ENCODE assay signal across 8 cellular contexts in the genomic region with DNA sequence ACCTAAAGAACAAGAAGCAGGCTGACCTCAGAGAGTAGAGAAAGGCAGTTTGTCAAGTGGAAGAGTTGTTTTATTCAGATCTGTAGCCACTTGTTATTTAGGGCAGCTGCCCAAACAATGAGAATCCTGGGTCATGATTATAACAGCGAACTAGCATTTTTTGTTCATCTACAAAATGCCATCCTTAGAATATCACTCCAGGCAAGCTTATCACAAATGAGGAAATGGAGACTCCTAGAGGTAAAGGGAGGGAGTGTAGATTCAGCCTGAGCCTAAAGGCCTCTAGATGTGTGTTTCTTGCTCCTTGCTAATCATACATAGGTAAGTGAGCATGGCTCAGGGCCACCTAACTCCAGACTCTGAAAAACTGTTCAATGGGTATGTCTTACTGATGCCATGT.
A peak's percentile ranks its signal among the peaks of the same experiment; 100 is the strongest.
DNase-seq lines count a peak whose midpoint lies in the region; ATAC-seq and TF ChIP-seq lines count a peak whose summit lies in the region.

No MANE protein-coding gene starts in this region.

- peak; percentile 91 for TF ChIP-seq CTCF in IMR-90 (conservative IDR thresholded peaks at IDR 0.05; ENCODE audit: low read depth, low read length)
- TF ChIP-seq CTCF in testis (IDR thresholded peaks at IDR 0.05) = peak in 1 of 3 experiments; percentile 29

- no peaks in the 10 kb centered on the region for H4K20me1 ChIP-seq in IMR-90 (ENCODE audit: insufficient read depth, low read length)

- H2BK120ac ChIP-seq in IMR-90 (ENCODE audit: low read depth, low read length) = no peak overlapping the region

- no peak overlapping the region for H3K27ac Mint-ChIP-seq in natural killer cell treated with Interleukin-12 subunit alpha and Interleukin-12 subunit beta and Interleukin-15 and Interleukin-18, amount 100 ng/mL, for 72 hours

- peak; percentile 76 for ATAC-seq in GM21381 (IDR thresholded peaks at IDR 0.05; ENCODE audit: unreplicated experiment)
- ATAC-seq in IMR-90 (ENCODE audit: low read depth) = peak; percentile 74
- ATAC-seq in natural killer cell treated with Interleukin-12 subunit alpha and Interleukin-12 subunit beta and Interleukin-15 and Interleukin-18, amount 100 ng/mL, for 72 hours = no peak

- H3K9me3 Mint-ChIP-seq in natural killer cell treated with Interleukin-12 subunit alpha and Interleukin-12 subunit beta and Interleukin-15 and Interleukin-18, amount 100 ng/mL, for 72 hours = peaks cover 7% of the 10 kb centered on the region

- no peak overlapping the region for H2BK5ac ChIP-seq in IMR-90 (ENCODE audit: low read depth, low read length, poor library complexity, severe bottlenecking)

- no peak overlapping the region for H3K18ac ChIP-seq in IMR-90 (ENCODE audit: low read depth, low read length)

- no peak overlapping the region for H3K4ac ChIP-seq in IMR-90 (ENCODE audit: low read depth, low read length)

- no peak overlapping the region for H3K23ac ChIP-seq in IMR-90 (ENCODE audit: low read depth, low read length)

- in situ Hi-C loops in IMR-90 (cut with MboI; ENCODE audit: low sequenced_read_pairs) = loop anchor here (10.0 kb wide), 2 partner anchors 146 to 176 kb away; no protein-coding TSS in a partner anchor

- peak; percentile 89 for TF ChIP-seq RAD21 in IMR-90 (IDR thresholded peaks at IDR 0.05; ENCODE audit: low read length)

- H3K9ac ChIP-seq in IMR-90 (ENCODE audit: low read depth, low read length) = no peak overlapping the region

- TF ChIP-seq POLR2A in IMR-90 (IDR thresholded peaks at IDR 0.05; ENCODE audit: low read depth, low read length) = no peak; the same call in 1 of the 2 replicates
- TF ChIP-seq POLR2A in testis (IDR thresholded peaks at IDR 0.05) = no peak

- H3K27ac ChIP-seq in IMR-90 (ENCODE audit: insufficient read depth, low read length) = no peak overlapping the region
- H3K27ac ChIP-seq in SJCRH30 = no peak overlapping the region
- H3K27ac ChIP-seq in testis = no peak overlapping the region

- no peak overlapping the region for H2AK5ac ChIP-seq in IMR-90 (ENCODE audit: low read depth, low read length)

- H3K36me3 ChIP-seq in IMR-90 (ENCODE audit: control insufficient read depth, insufficient read depth, low read length) = no peaks in the 10 kb centered on the region
- no peaks in the 10 kb centered on the region for H3K36me3 ChIP-seq in SJCRH30
- H3K36me3 ChIP-seq in testis (ENCODE audit: low read depth, missing control alignments) = no peaks in the 10 kb centered on the region

- H3K9me3 ChIP-seq in IMR-90 (ENCODE audit: control insufficient read depth, insufficient read depth, low read length) = no peaks in the 10 kb centered on the region
- no peaks in the 10 kb centered on the region for H3K9me3 ChIP-seq in SJCRH30 (replicated peaks)
- no peaks in the 10 kb centered on the region for H3K9me3 ChIP-seq in testis

- H4K8ac ChIP-seq in IMR-90 (ENCODE audit: low read depth in 2 of 2, low read length in 2 of 2) = no peak overlapping the region

- H3K14ac ChIP-seq in IMR-90 (replicated peaks; ENCODE audit: low read depth, low read length) = no peak overlapping the region

- dilution Hi-C loops in IMR-90 (cut with HindIII; ENCODE audit: low sequenced_read_pairs, unreplicated experiment) = no loop called here

- H3K4me3 ChIP-seq in IMR-90 (ENCODE audit: insufficient read depth, low read depth, low read length) (no peak overlapping the region), SJCRH30 (no peak overlapping the region), testis (no peak overlapping the region)

- no peak overlapping the region for H2BK20ac ChIP-seq in IMR-90 (ENCODE audit: low read depth, low read length)

- no peak overlapping the region for H3K4me2 ChIP-seq in IMR-90 (ENCODE audit: low read depth, low read length)

- no peaks in the 10 kb centered on the region for H3K36me3 Mint-ChIP-seq in natural killer cell treated with Interleukin-12 subunit alpha and Interleukin-12 subunit beta and Interleukin-15 and Interleukin-18, amount 100 ng/mL, for 72 hours

- no peak overlapping the region for H4K5ac ChIP-seq in IMR-90 (ENCODE audit: low read depth, low read length)

- CTCF ChIA-PET in IMR-90 (lab: Yijun Ruan, JAX) = interaction anchor here (0.5 to 2.0 kb wide), 10 partner anchors 8 to 180 kb away, joined by 3 to 6 read pairs (median 4); no protein-coding TSS in a partner anchor

- no peak overlapping the region for H2BK15ac ChIP-seq in IMR-90 (ENCODE audit: low read depth, low read length)

- POLR2A ChIA-PET in IMR-90 (lab: Charles Lee; ENCODE audit: unreplicated experiment) = no interaction called here

- no peaks in the 10 kb centered on the region for H3K9me1 ChIP-seq in IMR-90 (ENCODE audit: insufficient read depth, low read length)

- no peak overlapping the region for H2AFZ ChIP-seq in IMR-90 (replicated peaks; ENCODE audit: low read length, poor library complexity)

- H3K4me1 ChIP-seq in IMR-90 (ENCODE audit: control insufficient read depth, insufficient read depth, low read length) (no peaks in the 10 kb centered on the region), SJCRH30 (peaks cover 6% of the 10 kb centered on the region), testis (no peaks in the 10 kb centered on the region)

- H3K27me3 ChIP-seq in IMR-90 (ENCODE audit: control insufficient read depth, insufficient read depth, low read length) (peaks cover 4% of the 10 kb centered on the region), SJCRH30 (no peaks in the 10 kb centered on the region), testis (no peaks in the 10 kb centered on the region)

- intact Hi-C loops in IMR-90 (cut with micrococcal nuclease) = loop anchor here (1.0 to 5.0 kb wide), 5 partner anchors 143 to 736 kb away; no protein-coding TSS in a partner anchor
- intact Hi-C loops in testis (cut with DNase I; ENCODE audit: low total_unique reads) = no loop called here

- no peak overlapping the region for H2AK9ac ChIP-seq in IMR-90 (replicated peaks; ENCODE audit: low read depth, low read length, poor library complexity)

- H3K4me3 Mint-ChIP-seq in natural killer cell treated with Interleukin-12 subunit alpha and Interleukin-12 subunit beta and Interleukin-15 and Interleukin-18, amount 100 ng/mL, for 72 hours = no peak overlapping the region

- H4K91ac ChIP-seq in IMR-90 (ENCODE audit: insufficient read depth, low read depth, low read length) = no peak overlapping the region

- DNase-seq in DMS53 treated with DMSO at 0.1 percent for 48 hours (lab: John Stamatoyannopoulos, UW; ENCODE audit: unreplicated experiment) = peak; percentile 36
- peak; percentile 58 for DNase-seq in IMR-90
- peak; percentile 9 to 69 for DNase-seq in SJCRH30
- peak; percentile 42 for DNase-seq in glomerular visceral epithelial cell (ENCODE audit: extremely low spot score)
- DNase-seq in testis = peak; percentile 18
- DNase-seq in NK-92 (lab: John Stamatoyannopoulos, UW; ENCODE audit: unreplicated experiment) = no peak
- DNase-seq in natural killer cell treated with Interleukin-12 subunit alpha and Interleukin-12 subunit beta and Interleukin-15 and Interleukin-18, amount 100 ng/mL, for 72 hours (ENCODE audit: low spot score) = no peak

- no CpG with 5 or more reads among the region's 1 CpG for WGBS in IMR-90 (ENCODE audit: extremely low coverage in 2 of 2, insufficient read length in 1 of 2), 2 experiments
- WGBS in testis, 2 donors = 96 to 100% methylated on average over 1 of the region's 1 CpG

- H3K79me1 ChIP-seq in IMR-90 (ENCODE audit: low read depth in 1 of 2, low read length in 2 of 2) = no peaks in the 10 kb centered on the region

- H3K4me1 Mint-ChIP-seq in natural killer cell treated with Interleukin-12 subunit alpha and Interleukin-12 subunit beta and Interleukin-15 and Interleukin-18, amount 100 ng/mL, for 72 hours (ENCODE audit: low read depth in 2 of 2) = no peaks in the 10 kb centered on the region

- H3K56ac ChIP-seq in IMR-90 (ENCODE audit: extremely low read depth, insufficient read depth, low read length) = no peak overlapping the region

- no peaks in the 10 kb centered on the region for H3K27me3 Mint-ChIP-seq in natural killer cell treated with Interleukin-12 subunit alpha and Interleukin-12 subunit beta and Interleukin-15 and Interleukin-18, amount 100 ng/mL, for 72 hours

- no TSS peak for BruUV-seq in IMR-90 (replicated peaks; lab: Mats Ljungman, UMichigan)

TF ChIP-seq in IMR-90, 13 proteins besides CTCF, POLR2A, EP300 and RAD21:
- TF ChIP-seq MAZ (IDR thresholded peaks at IDR 0.05; ENCODE audit: borderline replicate concordance, low read depth, low read length) (no peak), CEBPB (IDR thresholded peaks at IDR 0.05; ENCODE audit: low read depth, low read length) (no peak), SMC3 (IDR thresholded peaks at IDR 0.05; ENCODE audit: low read depth, low read length) (peak; percentile 89)
- TF ChIP-seq, protein P1, sequence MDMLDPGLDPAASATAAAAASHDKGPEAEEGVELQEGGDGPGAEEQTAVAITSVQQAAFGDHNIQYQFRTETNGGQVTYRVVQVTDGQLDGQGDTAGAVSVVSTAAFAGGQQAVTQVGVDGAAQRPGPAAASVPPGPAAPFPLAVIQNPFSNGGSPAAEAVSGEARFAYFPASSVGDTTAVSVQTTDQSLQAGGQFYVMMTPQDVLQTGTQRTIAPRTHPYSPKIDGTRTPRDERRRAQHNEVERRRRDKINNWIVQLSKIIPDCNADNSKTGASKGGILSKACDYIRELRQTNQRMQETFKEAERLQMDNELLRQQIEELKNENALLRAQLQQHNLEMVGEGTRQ (IDR thresholded peaks at IDR 0.05; ENCODE audit: low read depth, low read length) = no peak

Comparison
In these comparisons a context has a peak if more than half of its experiments do, and no peak if none do; other contexts are left out.
1. DNase-seq: peak in DMS53 treated with DMSO at 0.1 percent for 48 hours (single experiment), IMR-90 (single experiment), SJCRH30 (2 of 2), glomerular visceral epithelial cell (single experiment) and testis (single experiment); none in NK-92 (single experiment) and natural killer cell treated with Interleukin-12 subunit alpha and Interleukin-12 subunit beta and Interleukin-15 and Interleukin-18, amount 100 ng/mL, for 72 hours (single experiment).
2. ATAC-seq: peak in GM21381 (single experiment) and IMR-90 (single experiment); none in natural killer cell treated with Interleukin-12 subunit alpha and Interleukin-12 subunit beta and Interleukin-15 and Interleukin-18, amount 100 ng/mL, for 72 hours (0 of 2).